ENCODE assay signal across 21 cellular contexts in genomic region chrX:102246893-102247292, GRCh38. TPM values are rescaled to one million over a fixed set of nuclear protein-coding genes. Genes with fewer than 3 reads are reported as not detected.
"Had no signal": no experiment of that assay in that cellular context is flagged by ENCODE, and none has a peak within 500 bp of the region (broad histone marks: within the 10 kb centered on the region; RNA-seq: fewer than 3 reads in every experiment).

Gene NXF2 (plus strand): TSS chrX:102247167. CDS start chrX:102307079, 59,912 bp downstream.

RNA-seq across cellular contexts. Expression of gene NXF2, which starts in this region (rescaled TPM):
- total RNA-seq: activated naive CD4-positive, alpha-beta T cell treated with anti-CD3 and anti-CD28 coated beads for 36 hours; activated naive CD4-positive, alpha-beta T cell treated with anti-CD3 and anti-CD28 coated beads, Interleukin-2, amount 50 U/mL, for 72 hours; activated naive CD8-positive, alpha-beta T cell treated with anti-CD3 and anti-CD28 coated beads for 36 hours; activated naive CD8-positive, alpha-beta T cell treated with anti-CD3 and anti-CD28 coated beads, Interleukin-2, amount 10 ng/mL, durations not matched to agents 7 days and 5 days; activated T-cell treated with anti-CD3 and anti-CD28 coated beads, Interleukin-2, amount 50 U/mL, for 4 hours; activated T-cell treated with anti-CD3 and anti-CD28 coated beads, Interleukin-2, amount 50 U/mL, for 72 hours; activated T-helper 1 cell treated with anti-CD3 and anti-CD28 coated beads, Interleukin-12 subunit alpha, Interleukin-12 subunit beta, Interleukin-2, Interleukin-4 antibody, amounts not matched to agents 30 ng/mL and 10 ng/mL and 1 ng/mL, durations not matched to agents 14 hours and 24 hours and 36 hours; activated T-helper 17 cell treated with anti-CD3 and anti-CD28 coated beads, Interleukin-2, amount 50 U/mL, for 72 hours; activated T-helper 2 cell treated with anti-CD3 and anti-CD28 coated beads, Interferon-gamma antibody, Interleukin-2, Interleukin-4, amounts not matched to agents 10 μg/mL and 5 μg/mL and 100 μg/mL, durations not matched to agents 14 hours and 24 hours and 36 hours; adrenal gland; aorta; ascending aorta; astrocyte; body of pancreas; breast epithelium; bronchial epithelial cell; cardiac muscle cell; cardiac septum; cerebellum; chondrocyte had no signal
- polyA plus RNA-seq: adipose tissue, aorta had no signal
